In the genomic region with DNA sequence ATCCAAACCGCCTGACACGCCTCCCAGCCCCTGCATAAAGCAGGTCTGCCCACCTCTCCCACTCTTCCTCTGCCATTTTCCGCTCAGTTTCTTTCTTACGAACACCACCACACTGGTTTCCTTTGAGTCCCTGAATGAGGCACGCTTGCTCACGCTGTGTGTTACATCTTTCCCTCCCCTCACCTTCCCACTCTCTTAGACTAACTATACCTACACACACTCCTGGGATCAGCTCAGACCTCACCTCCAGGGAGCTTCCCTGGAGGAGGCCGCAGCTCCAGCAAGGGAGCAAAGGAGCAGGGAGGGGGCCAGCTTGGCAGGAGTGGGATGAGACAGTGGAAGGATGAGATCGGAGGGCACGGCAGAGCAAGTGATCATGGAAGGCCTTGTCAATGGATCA, we compare ENCODE assay signal across 20 cellular contexts. TPM values are rescaled to one million over a fixed set of nuclear protein-coding genes. Genes with fewer than 3 reads are reported as not detected.
DNase-seq lines count a peak whose midpoint lies in the region; ATAC-seq, FAIRE-seq and TF ChIP-seq lines count a peak whose summit lies in the region.
"Had no signal": no experiment of that assay in that cellular context is flagged by ENCODE, and none has a peak within 500 bp of the region (broad histone marks: within the 10 kb centered on the region; RNA-seq: fewer than 3 reads in every experiment).

No MANE protein-coding gene starts in this region.

- H3K36me3 ChIP-seq in K562 (ENCODE audit: control insufficient read depth, insufficient read depth, low read length) (no peaks in the 10 kb centered on the region), trophoblast cell (ENCODE audit: control insufficient read depth in 1 of 2, insufficient read depth in 2 of 2, low read length in 2 of 2) (no peaks in the 10 kb centered on the region), GM23248 (ENCODE audit: low read depth) (no peaks in the 10 kb centered on the region)

- H2AFZ ChIP-seq in K562 (ENCODE audit: low read depth, low read length), result peak overlapping the region; percentile 44; the same call in 1 of the 2 replicates
- H2AFZ ChIP-seq in trophoblast cell (ENCODE audit: insufficient read depth, low read length, poor library complexity), result no peak overlapping the region
- no peak overlapping the region for H2AFZ ChIP-seq in GM23248

- DNase-seq in HTR-8/SVneo (ENCODE audit: insufficient read length, low spot score) (no peak), K562 (ENCODE audit: extremely low read depth in 1 of 4, low spot score in 3 of 4) (no peak), head of caudate nucleus (peak in 35 of 42 donors; percentile 6 to 81 (median 34)), trophoblast cell (no peak), HuH-7.5 (ENCODE audit: low spot score) (no peak), GM23248 (no peak)
- DNase-seq in activated T-cell treated with anti-CD3 and anti-CD28 coated beads, Interleukin-2, amount 50 U/mL, for 72 hours, result no peak
- DNase-seq: ACHN; Caco-2; CD4-positive, alpha-beta T cell; GOT3; H9 had no signal

- TF ChIP-seq EP300 in K562 (IDR thresholded peaks at IDR 0.05; ENCODE audit: low read length), result no peak

- H3K4me1 Mint-ChIP-seq in stimulated activated memory B cell treated with anti-CD40 and anti-IgM and Interleukin-4, amounts not matched to agents 10 μg/mL and 1 μg/mL and 100 μg/mL, for 72 hours, result peaks cover 1% of the 10 kb centered on the region
- no peaks in the 10 kb centered on the region for H3K4me1 Mint-ChIP-seq in activated T-cell treated with anti-CD3 and anti-CD28 coated beads, Interleukin-2, amount 50 U/mL, for 72 hours (ENCODE audit: low read depth)

- no peaks in the 10 kb centered on the region for H4K20me1 ChIP-seq in K562 (replicated peaks; ENCODE audit: control insufficient read depth, insufficient read depth, low read length)
- no peaks in the 10 kb centered on the region for H4K20me1 ChIP-seq in GM23248 (ENCODE audit: insufficient read depth)

- H3K36me3 Mint-ChIP-seq in stimulated activated memory B cell treated with anti-CD40 and anti-IgM and Interleukin-4, amounts not matched to agents 10 μg/mL and 1 μg/mL and 100 μg/mL, for 72 hours, result no peaks in the 10 kb centered on the region
- H3K36me3 Mint-ChIP-seq in activated T-cell treated with anti-CD3 and anti-CD28 coated beads, Interleukin-2, amount 50 U/mL, for 72 hours (ENCODE audit: insufficient read depth in 2 of 2), result no peaks in the 10 kb centered on the region

- H3K27me3 Mint-ChIP-seq in stimulated activated memory B cell treated with anti-CD40 and anti-IgM and Interleukin-4, amounts not matched to agents 10 μg/mL and 1 μg/mL and 100 μg/mL, for 72 hours, result no peaks in the 10 kb centered on the region
- peaks cover 13% of the 10 kb centered on the region for H3K27me3 Mint-ChIP-seq in activated T-cell treated with anti-CD3 and anti-CD28 coated beads, Interleukin-2, amount 50 U/mL, for 72 hours (ENCODE audit: low read depth)

- H3F3A ChIP-seq in GM23248 (ENCODE audit: insufficient read depth), result no peaks in the 10 kb centered on the region

- H3K4me1 ChIP-seq in K562 (replicated peaks in 1 of 2; ENCODE audit: control insufficient read depth in 2 of 2, insufficient read depth in 2 of 2, low read length in 2 of 2), result peaks cover 2 to 6% of the 10 kb centered on the region in 2 experiments; a peak in 3 of 5 replicates
- H3K4me1 ChIP-seq in trophoblast cell (ENCODE audit: control insufficient read depth in 1 of 2, insufficient read depth in 2 of 2, low read length in 2 of 2), result peaks cover 0 to 2% of the 10 kb centered on the region in 2 experiments
- no peaks in the 10 kb centered on the region for H3K4me1 ChIP-seq in GM23248 (ENCODE audit: insufficient read depth)

- H3K9ac ChIP-seq in K562 (ENCODE audit: insufficient read depth in 1 of 2, low read depth in 2 of 2, low read length in 2 of 2), result peak overlapping the region in 1 of 2 experiments; percentile 21; a peak in 1 of 4 replicates
- no peak overlapping the region for H3K9ac ChIP-seq in trophoblast cell (ENCODE audit: low read length)
- no peak overlapping the region for H3K9ac ChIP-seq in GM23248
- H3K9ac ChIP-seq: KMS-11 had no signal

- no peak overlapping the region for H3K23ac ChIP-seq in trophoblast cell (ENCODE audit: low read length)

- no peak overlapping the region for H3K18ac ChIP-seq in trophoblast cell (ENCODE audit: low read length)

- 74% methylated on average over 9 of the region's 9 CpGs for WGBS in K562 (ENCODE audit: insufficient coverage, low coverage, missing lambda C conversion rate)
- no CpG with 5 or more reads among the region's 9 CpGs for WGBS in trophoblast cell (ENCODE audit: extremely low coverage, insufficient coverage, insufficient read length)
- WGBS in GM23248 (ENCODE audit: low coverage in 1 of 2, low lambda C conversion rate in 2 of 2, missing lambda C conversion rate in 2 of 2), 2 experiments, result 89 to 91% methylated on average over 9 of the region's 9 CpGs

- H3K27me3 ChIP-seq in K562 (ENCODE audit: control insufficient read depth in 2 of 2, insufficient read depth in 2 of 2, low read length in 2 of 2), result no peaks in the 10 kb centered on the region
- H3K27me3 ChIP-seq in trophoblast cell (ENCODE audit: insufficient read depth, low read length), result no peaks in the 10 kb centered on the region
- H3K27me3 ChIP-seq in GM23248 (replicated peaks; ENCODE audit: insufficient read depth), result no peaks in the 10 kb centered on the region

- H3K4me3 ChIP-seq in K562 (no peak overlapping the region), trophoblast cell (ENCODE audit: low read depth, low read length) (no peak overlapping the region), GM23248 (no peak overlapping the region)

- no peak for TF ChIP-seq POLR2A in K562 (conservative IDR thresholded peaks at IDR 0.05)

- BruUV-seq in K562 (replicated peaks; lab: Mats Ljungman, UMichigan), result no TSS peak

- no peak overlapping the region for H3K27ac ChIP-seq in K562 (ENCODE audit: extremely low read depth, low read depth, low read length)
- H3K27ac ChIP-seq in trophoblast cell (ENCODE audit: low read depth, low read length), result no peak overlapping the region
- H3K27ac ChIP-seq in GM23248, result no peak overlapping the region
- H3K27ac ChIP-seq: C4-2B, HL-60, KMS-11 had no signal

- peak; percentile 52 for FAIRE-seq in HTR-8/SVneo (lab: Jason Lieb, UNC)
- no peak for FAIRE-seq in K562 (lab: Jason Lieb, UNC)
- FAIRE-seq: A204.1, D721Med, G401.6, GM12891 had no signal

- no peak overlapping the region for H2BK5ac ChIP-seq in trophoblast cell (ENCODE audit: low read depth, low read length, poor library complexity)

- H3K4ac ChIP-seq in trophoblast cell (ENCODE audit: low read depth, low read length), result no peak overlapping the region

- H3K9me1 ChIP-seq in K562 (ENCODE audit: control insufficient read depth, insufficient read depth, low read length), result no peaks in the 10 kb centered on the region

- H4K8ac ChIP-seq in trophoblast cell (ENCODE audit: low read depth, low read length), result no peak overlapping the region

- H3K79me2 ChIP-seq in K562 (ENCODE audit: control insufficient read depth, insufficient read depth, low read length), result no peaks in the 10 kb centered on the region
- no peaks in the 10 kb centered on the region for H3K79me2 ChIP-seq in trophoblast cell (ENCODE audit: control insufficient read depth, insufficient read depth, low read length, poor library complexity)
- H3K79me2 ChIP-seq in GM23248 (ENCODE audit: insufficient read depth), result no peaks in the 10 kb centered on the region

- TF ChIP-seq CTCF in K562 (IDR thresholded peaks at IDR 0.05 in 2 of 3, conservative IDR thresholded peaks at IDR 0.05 in 1 of 3; ENCODE audit: insufficient read depth in 2 of 3, low read depth in 1 of 3, low read length in 3 of 3), result no peak

- intact Hi-C loops in K562 (cut with micrococcal nuclease) (no loop called here), head of caudate nucleus (cut with DNase I) (no loop called here)

- no peaks in the 10 kb centered on the region for H3K9me3 Mint-ChIP-seq in stimulated activated memory B cell treated with anti-CD40 and anti-IgM and Interleukin-4, amounts not matched to agents 10 μg/mL and 1 μg/mL and 100 μg/mL, for 72 hours
- no peaks in the 10 kb centered on the region for H3K9me3 Mint-ChIP-seq in activated T-cell treated with anti-CD3 and anti-CD28 coated beads, Interleukin-2, amount 50 U/mL, for 72 hours
- H3K9me3 Mint-ChIP-seq: CD4-positive, alpha-beta T cell; H9 had no signal

- H3K9me2 ChIP-seq in GM23248 (ENCODE audit: insufficient read depth), result no peaks in the 10 kb centered on the region

- H2BK120ac ChIP-seq in trophoblast cell (ENCODE audit: insufficient read depth, low read length, poor library complexity), result no peak overlapping the region

- no peak for TF ChIP-seq RAD21 in K562 (CRISPR knock-in tag; conservative IDR thresholded peaks at IDR 0.05 in 1 of 2, IDR thresholded peaks at IDR 0.05 in 1 of 2)

- H3K4me3 Mint-ChIP-seq in stimulated activated memory B cell treated with anti-CD40 and anti-IgM and Interleukin-4, amounts not matched to agents 10 μg/mL and 1 μg/mL and 100 μg/mL, for 72 hours, result no peak overlapping the region
- no peak overlapping the region for H3K4me3 Mint-ChIP-seq in activated T-cell treated with anti-CD3 and anti-CD28 coated beads, Interleukin-2, amount 50 U/mL, for 72 hours
- H3K4me3 Mint-ChIP-seq: CD4-positive, alpha-beta T cell; H9 had no signal

- peak overlapping the region; percentile 3 for H2BK12ac ChIP-seq in trophoblast cell (ENCODE audit: low read length)

- no peak overlapping the region for H3K14ac ChIP-seq in trophoblast cell (ENCODE audit: low read length)

- CTCF ChIA-PET in K562 (lab: Yijun Ruan, JAX; ENCODE audit: low intra/inter-chr PET ratio), result no interaction called here

- ATAC-seq in K562, result no peak
- no peak for ATAC-seq in stimulated activated memory B cell treated with anti-CD40 and anti-IgM and Interleukin-4, amounts not matched to agents 10 μg/mL and 1 μg/mL and 100 μg/mL, for 72 hours
- no peak for ATAC-seq in activated T-cell treated with anti-CD3 and anti-CD28 coated beads, Interleukin-2, amount 50 U/mL, for 72 hours (replicated peaks in 1 of 2)

- H3K79me1 ChIP-seq in trophoblast cell (ENCODE audit: low read length), result no peaks in the 10 kb centered on the region

- H2AK5ac ChIP-seq in trophoblast cell (ENCODE audit: low read length), result peak overlapping the region; percentile 66

- H4K91ac ChIP-seq in trophoblast cell (ENCODE audit: low read depth, low read length), result peak overlapping the region; percentile 28

- H4K12ac ChIP-seq in trophoblast cell (ENCODE audit: low read depth, low read length), result no peak overlapping the region

- no peak overlapping the region for H3K4me2 ChIP-seq in K562 (ENCODE audit: insufficient read depth, low read length)
- H3K4me2 ChIP-seq in trophoblast cell (ENCODE audit: low read length), result no peak overlapping the region
- H3K4me2 ChIP-seq in GM23248 (ENCODE audit: unreplicated experiment), result no peak overlapping the region
- H3K4me2 ChIP-seq: KMS-11 had no signal

- no peaks in the 10 kb centered on the region for H3K9me3 ChIP-seq in K562 (replicated peaks; ENCODE audit: control insufficient read depth, insufficient read depth, low read depth, low read length)
- H3K9me3 ChIP-seq in trophoblast cell (ENCODE audit: insufficient read depth, low read depth, low read length), result no peaks in the 10 kb centered on the region
- no peaks in the 10 kb centered on the region for H3K9me3 ChIP-seq in GM23248 (ENCODE audit: low read depth)
- H3K9me3 ChIP-seq: Caco-2 had no signal

- POLR2A ChIA-PET in K562 (lab: Yijun Ruan, JAX), result interaction anchor here (0.7 kb wide), 1 partner anchor 15 kb away, joined by 4 read pairs; no protein-coding TSS in a partner anchor

- H3K27ac Mint-ChIP-seq in stimulated activated memory B cell treated with anti-CD40 and anti-IgM and Interleukin-4, amounts not matched to agents 10 μg/mL and 1 μg/mL and 100 μg/mL, for 72 hours, result no peak overlapping the region
- no peak overlapping the region for H3K27ac Mint-ChIP-seq in activated T-cell treated with anti-CD3 and anti-CD28 coated beads, Interleukin-2, amount 50 U/mL, for 72 hours
- H3K27ac Mint-ChIP-seq: CD4-positive, alpha-beta T cell had no signal

- in situ Hi-C loops in K562 (cut with MboI), result no loop called here
- in situ Hi-C loops in GM23248 (cut with MboI), result no loop called here

RNA-seq across cellular contexts. Expression of a gene that starts 28.3 kb away (rescaled TPM):
- total RNA-seq in K562 (2011; cell fraction: chromatin; rRNA removed; ENCODE audit: low replicate concordance), result 25.2 and 26.6 TPM in 2 replicates
- 24.6 and 27.5 TPM in 2 replicates for total RNA-seq in K562 (2011; cell fraction: nucleolus; rRNA removed)
- total RNA-seq in K562 (2011; cell fraction: nucleoplasm; rRNA removed), result 39.2 and 61.3 TPM in 2 replicates
- 8.5 and 9.6 TPM in 2 replicates for total RNA-seq in K562 (2014; rRNA removed)
- total RNA-seq in K562 (2014; rRNA removed; fragmentation: Illumina TruSeq; extraction: Trizol), result 23.4 and 24.2 TPM in 2 replicates
- 24.1 and 25.4 TPM in 2 replicates for total RNA-seq in K562 (2015; rRNA removed; fragmentation: Illumina TruSeq; extraction: Trizol)
- 23.7 and 25.7 TPM in 2 replicates for total RNA-seq in K562 (2021)
- 22.2 and 32.4 TPM in 2 replicates for polyA plus RNA-seq in K562 (2011; rRNA removed)
- polyA plus RNA-seq in K562 (2011; cell fraction: cytosol; rRNA removed), result 23.3 and 23.6 TPM in 2 replicates
- 12.0 and 14.7 TPM in 2 replicates for polyA plus RNA-seq in K562 (2011; cell fraction: nucleus; rRNA removed)
- polyA plus RNA-seq in K562 (2012), result 10.9 and 18.2 TPM in 2 replicates
- polyA plus RNA-seq in K562 (2014; fragmentation: Illumina TruSeq; extraction: Trizol), result 30.9 and 32.6 TPM in 2 replicates
- 10 to 100 TPM; 12.2 to 17.5 TPM for polyA plus RNA-seq in K562 (2014; fragmentation: Nextera tagmentation; extraction: Ambion mirVana)
- polyA plus RNA-seq in K562 (2014; rRNA removed), result 16.4 and 20.0 TPM in 2 replicates
- polyA minus RNA-seq in K562 (2011; rRNA and poly(A)+ RNA removed), result 31.7 and 44.1 TPM in 2 replicates
- 17.4 and 24.1 TPM in 2 replicates for polyA minus RNA-seq in K562 (2011; cell fraction: cytosol; rRNA and poly(A)+ RNA removed)
- polyA minus RNA-seq in K562 (2011; cell fraction: nucleus; rRNA and poly(A)+ RNA removed), result 5.0 and 6.2 TPM in 2 replicates
- polyA plus RNA-seq in trophoblast cell (2013), result 38.1 and 39.6 TPM in 2 replicates
- total RNA-seq in activated T-cell treated with anti-CD3 and anti-CD28 coated beads, Interleukin-2, amount 50 U/mL, for 72 hours, result 10 to 100 TPM; 14.8 to 27.3 TPM
- 15.9 and 16.9 TPM in 2 replicates for total RNA-seq in GM23248 (2014; rRNA removed; shearing (Covaris generic))
- 4.2 and 4.5 TPM in 2 replicates for polyA plus RNA-seq in GM23248 (2016; fragmentation: Nextera tagmentation; extraction: Ambion mirVana)

Comparison
In these comparisons a context has a peak if more than half of its experiments do, and no peak if none do; other contexts are left out.
1. DNase-seq: peak in head of caudate nucleus (35 of 42); none in HTR-8/SVneo (single experiment), K562 (0 of 4), trophoblast cell (0 of 2), HuH-7.5 (single experiment), activated T-cell treated with anti-CD3 and anti-CD28 coated beads, Interleukin-2, amount 50 U/mL, for 72 hours (0 of 2) and GM23248 (single experiment).